In the genomic region with DNA sequence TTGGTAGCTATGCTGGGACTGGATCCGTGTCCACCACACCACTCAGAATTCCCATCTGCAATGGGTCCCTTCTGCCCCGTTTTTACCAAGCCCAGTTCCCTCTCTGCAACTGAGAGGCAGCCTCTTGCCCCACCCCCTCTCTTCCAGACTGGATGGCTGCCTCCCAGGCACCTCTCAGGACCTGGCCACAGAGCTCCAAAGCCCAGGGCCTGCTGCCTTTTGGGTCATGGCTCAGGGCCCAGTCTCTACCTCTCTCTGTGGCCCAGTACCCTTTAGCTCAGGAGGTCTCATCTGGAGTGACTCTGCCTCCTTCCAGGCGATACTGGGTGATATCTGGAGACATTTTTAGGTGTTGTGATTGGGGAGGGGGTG, we compare ENCODE assay signal across 14 cellular contexts. TPM values are rescaled to one million over a fixed set of nuclear protein-coding genes. Genes with fewer than 3 reads are reported as not detected.
A peak's percentile ranks its signal among the peaks of the same experiment; 100 is the strongest.
DNase-seq lines count a peak whose midpoint lies in the region; ATAC-seq, FAIRE-seq and TF ChIP-seq lines count a peak whose summit lies in the region.
"Had no signal": no experiment of that assay in that cellular context is flagged by ENCODE, and none has a peak within 500 bp of the region (broad histone marks: within the 10 kb centered on the region; RNA-seq: fewer than 3 reads in every experiment).

No MANE protein-coding gene starts in this region.

- H3K27ac Mint-ChIP-seq in CD4-positive, alpha-beta T cell: peak overlapping the region; percentile 83
- H3K27ac Mint-ChIP-seq in dendritic cell treated with granulocyte-macrophage colony-stimulating factor and Interleukin-4, amounts not matched to agents 40 ng/mL and 50 ng/mL, for 4 days: peak overlapping the region; percentile 98
- peak overlapping the region in 1 of 3 experiments; percentile 45 for H3K27ac Mint-ChIP-seq in nephron

- H3K9ac ChIP-seq in Karpas-422 (ENCODE audit: low read length): peak overlapping the region; percentile 85

- peaks cover 27% of the 10 kb centered on the region for H3K4me1 Mint-ChIP-seq in CD4-positive, alpha-beta T cell (ENCODE audit: low read depth)
- peaks cover 65% of the 10 kb centered on the region for H3K4me1 Mint-ChIP-seq in dendritic cell treated with granulocyte-macrophage colony-stimulating factor and Interleukin-4, amounts not matched to agents 40 ng/mL and 50 ng/mL, for 4 days (ENCODE audit: low read depth)
- H3K4me1 Mint-ChIP-seq in nephron: no peaks in the 10 kb centered on the region

- H3K27ac ChIP-seq in CD4-positive, alpha-beta T cell (ENCODE audit: low read depth, low read length): no peak overlapping the region
- no peak overlapping the region for H3K27ac ChIP-seq in Karpas-422 (ENCODE audit: low read length)
- H3K27ac ChIP-seq: cardiac muscle cell had no signal

- TF ChIP-seq POLR2A in H54 (IDR thresholded peaks at IDR 0.05; ENCODE audit: low read depth, low read length): no peak

- CTCF ChIA-PET in CD4-positive, alpha-beta T cell (lab: Charles Lee): interaction anchor here (0.6 to 1.5 kb wide), 2 partner anchors 63 to 220 kb away, joined by 3 to 6 read pairs; no protein-coding TSS in a partner anchor

- no peaks in the 10 kb centered on the region for H3K27me3 ChIP-seq in CD4-positive, alpha-beta T cell (ENCODE audit: control insufficient read depth, insufficient read depth, low read length)
- H3K27me3 ChIP-seq in Karpas-422 (ENCODE audit: low read length): no peaks in the 10 kb centered on the region
- H3K27me3 ChIP-seq: cardiac muscle cell had no signal

- no peaks in the 10 kb centered on the region for H3K9me3 ChIP-seq in CD4-positive, alpha-beta T cell (ENCODE audit: control insufficient read depth, low read length)
- no peaks in the 10 kb centered on the region for H3K9me3 ChIP-seq in Karpas-422 (ENCODE audit: low read length)

- H4K20me1 ChIP-seq in Karpas-422 (ENCODE audit: insufficient read depth, low read depth, low read length): no peaks in the 10 kb centered on the region

- H3K4me3 Mint-ChIP-seq in CD4-positive, alpha-beta T cell: peak overlapping the region; percentile 88
- H3K4me3 Mint-ChIP-seq in dendritic cell treated with granulocyte-macrophage colony-stimulating factor and Interleukin-4, amounts not matched to agents 40 ng/mL and 50 ng/mL, for 4 days: peak overlapping the region; percentile 59
- peak overlapping the region in 2 of 3 experiments; percentile 3 to 28 for H3K4me3 Mint-ChIP-seq in nephron

- no peak for FAIRE-seq in H54 (lab: Jason Lieb, UNC)
- FAIRE-seq: urothelium cell line had no signal

- H3K36me3 ChIP-seq in Karpas-422 (ENCODE audit: insufficient read depth, low read length): no peaks in the 10 kb centered on the region
- H3K36me3 ChIP-seq: cardiac muscle cell had no signal

- POLR2A ChIA-PET in CD4-positive, alpha-beta T cell (lab: Charles Lee): interaction anchor here (1.2 to 2.7 kb wide), 4 partner anchors 11 to 91 kb away, joined by 3 to 16 read pairs (median 8); partner anchors contain the start of genes EEF2 and ZBTB7A

- H3K79me2 ChIP-seq in Karpas-422 (ENCODE audit: low read length): no peaks in the 10 kb centered on the region

- H3K4me1 ChIP-seq in Karpas-422 (ENCODE audit: low read length): peaks cover 19% of the 10 kb centered on the region

- H3K9me3 Mint-ChIP-seq in CD4-positive, alpha-beta T cell: no peaks in the 10 kb centered on the region
- H3K9me3 Mint-ChIP-seq in dendritic cell treated with granulocyte-macrophage colony-stimulating factor and Interleukin-4, amounts not matched to agents 40 ng/mL and 50 ng/mL, for 4 days: no peaks in the 10 kb centered on the region
- H3K9me3 Mint-ChIP-seq in nephron: no peaks in the 10 kb centered on the region

- no peaks in the 10 kb centered on the region for H3K27me3 Mint-ChIP-seq in CD4-positive, alpha-beta T cell
- no peaks in the 10 kb centered on the region for H3K27me3 Mint-ChIP-seq in dendritic cell treated with granulocyte-macrophage colony-stimulating factor and Interleukin-4, amounts not matched to agents 40 ng/mL and 50 ng/mL, for 4 days
- H3K27me3 Mint-ChIP-seq in nephron (ENCODE audit: low read depth): no peaks in the 10 kb centered on the region

- peak overlapping the region; percentile 89 for H3K4me2 ChIP-seq in Karpas-422 (ENCODE audit: low read depth, low read length, poor library complexity, severe bottlenecking)

- H3K9me2 ChIP-seq in Karpas-422 (replicated peaks; ENCODE audit: insufficient read depth, low read length): no peaks in the 10 kb centered on the region

- no peaks in the 10 kb centered on the region for H3K36me3 Mint-ChIP-seq in CD4-positive, alpha-beta T cell (ENCODE audit: low read depth)
- no peaks in the 10 kb centered on the region for H3K36me3 Mint-ChIP-seq in dendritic cell treated with granulocyte-macrophage colony-stimulating factor and Interleukin-4, amounts not matched to agents 40 ng/mL and 50 ng/mL, for 4 days (ENCODE audit: low read depth)
- H3K36me3 Mint-ChIP-seq in nephron (ENCODE audit: low read depth): no peaks in the 10 kb centered on the region

- intact Hi-C loops in CD4-positive, alpha-beta T cell (cut with DNase I, micrococcal nuclease): no loop called here
- intact Hi-C loops in dendritic cell treated with granulocyte-macrophage colony-stimulating factor and Interleukin-4, amounts not matched to agents 40 ng/mL and 50 ng/mL, for 4 days (cut with micrococcal nuclease): no loop called here

- DNase-seq in CD4-positive, alpha-beta T cell: no peak
- DNase-seq in Karpas-422 (no peak), NCI-H1436 treated with DMSO at 0.1 percent for 48 hours (lab: John Stamatoyannopoulos, UW) (no peak), H54 (ENCODE audit: insufficient read length, low spot score) (no peak), DMS53 treated with DMSO at 0.1 percent for 48 hours (lab: John Stamatoyannopoulos, UW; ENCODE audit: unreplicated experiment) (no peak), GM10266 (ENCODE audit: extremely low spot score) (no peak)
- DNase-seq: Calu3, islet precursor cell, NCI-H1092 treated with DMSO at 0.1 percent for 48 hours, NCI-H69 had no signal

- H3K4me3 ChIP-seq in Karpas-422 (ENCODE audit: low read length): no peak overlapping the region; the same call in 1 of the 2 replicates
- H3K4me3 ChIP-seq: cardiac muscle cell had no signal

- peak overlapping the region; percentile 97; the same call in 1 of the 2 replicates for H2AFZ ChIP-seq in Karpas-422 (ENCODE audit: low read length)

- TF ChIP-seq CTCF in CD4-positive, alpha-beta T cell (IDR thresholded peaks at IDR 0.05): no peak
- TF ChIP-seq CTCF in nephron (IDR thresholded peaks at IDR 0.05; ENCODE audit: unreplicated experiment in 3 of 3) (no peak), GM10266 (IDR thresholded peaks at IDR 0.05; ENCODE audit: control insufficient read depth, insufficient read depth, low read depth, missing control alignments) (no peak)

- ATAC-seq in CD4-positive, alpha-beta T cell (ENCODE audit: poor library complexity): no peak

RNA-seq across cellular contexts. Expression of gene ZBTB7A, which starts 10.3 kb away (rescaled TPM):
- 10 to 100 TPM; 44.2 to 47.2 TPM for total RNA-seq in CD4-positive, alpha-beta T cell
- 7.2 and 29.3 TPM in 2 replicates for total RNA-seq in Karpas-422 (2014; rRNA removed; shearing (Covaris generic); ENCODE audit: low replicate concordance)

RNA-seq across cellular contexts. Expression of gene MAP2K2, which starts 46.9 kb away (rescaled TPM):
- total RNA-seq in CD4-positive, alpha-beta T cell: 10 to 100 TPM; 72.7 to 77.6 TPM
- total RNA-seq in Karpas-422 (2014; rRNA removed; shearing (Covaris generic); ENCODE audit: low replicate concordance): 106 and 270 TPM in 2 replicates

Comparison
In these comparisons a context has a peak if more than half of its experiments do, and no peak if none do; other contexts are left out.
1. H3K4me3 Mint-ChIP-seq: peak in every context shown above with its lines; median percentile 88 in CD4-positive, alpha-beta T cell; 59 in dendritic cell treated with granulocyte-macrophage colony-stimulating factor and Interleukin-4, amounts not matched to agents 40 ng/mL and 50 ng/mL, for 4 days; 16 in nephron.